Comparison of ENCODE assay signal across 1 cellular context in genomic region chr1:2206813-2207488, GRCh38.
TF ChIP-seq lines count a peak whose summit lies in the region.

No MANE protein-coding gene starts in this region.

TF ChIP-seq in K562, 482 proteins besides CTCF, POLR2A, EP300 and RAD21 (continued from another document):
- TF ChIP-seq GMEB1 (CRISPR knock-in tag; IDR thresholded peaks at IDR 0.05), result no peak
- TF ChIP-seq JUN (IDR thresholded peaks at IDR 0.05; ENCODE audit: borderline replicate concordance, low read depth, low read length), result no peak
- TF ChIP-seq JUN (CRISPR knock-in tag; IDR thresholded peaks at IDR 0.05; ENCODE audit: borderline replicate concordance), result no peak
- TF ChIP-seq MNT (conservative IDR thresholded peaks at IDR 0.05), result 0 out of 4 replicates have a peak, but pooled peaks of 1 of the 2 experiments have one; percentile 30
- TF ChIP-seq MAFF (IDR thresholded peaks at IDR 0.05; ENCODE audit: low read length), result no peak
- no peak for TF ChIP-seq ID3 (CRISPR knock-in tag; IDR thresholded peaks at IDR 0.05)
- TF ChIP-seq ID3 (tag; IDR thresholded peaks at IDR 0.05), result no peak
- 0 out of 2 replicates have a peak, but pooled peaks have one; percentile 19 for TF ChIP-seq ZNF263 (CRISPR knock-in tag; IDR thresholded peaks at IDR 0.05; ENCODE audit: borderline replicate concordance)
- 0 out of 2 replicates have a peak, but pooled peaks have one; percentile 56 for TF ChIP-seq KAT7 (CRISPR knock-in tag; IDR thresholded peaks at IDR 0.05; ENCODE audit: borderline replicate concordance)
- TF ChIP-seq RBM25 (IDR thresholded peaks at IDR 0.05; ENCODE audit: low read depth, low read length, severe bottlenecking), result no peak
- TF ChIP-seq ZKSCAN8 (CRISPR knock-in tag; IDR thresholded peaks at IDR 0.05), result no peak
- TF ChIP-seq AFF4 (CRISPR knock-in tag; IDR thresholded peaks at IDR 0.05), result no peak
- peak; percentile 77 for TF ChIP-seq ESRRA (IDR thresholded peaks at IDR 0.05; ENCODE audit: borderline replicate concordance, low read depth)
- TF ChIP-seq PHF8 (IDR thresholded peaks at IDR 0.05; ENCODE audit: borderline replicate concordance, low read length), result peak; percentile 30; the same call in 1 of the 2 replicates
- no peak for TF ChIP-seq BRD4 (IDR thresholded peaks at IDR 0.05)
- peak; percentile 14 for TF ChIP-seq HMGN3 (IDR thresholded peaks at IDR 0.05; ENCODE audit: borderline replicate concordance, extremely low read depth, insufficient read length, low read depth, low read length)
- peak in 1 of 2 experiments; percentile 48 for TF ChIP-seq E2F6 (IDR thresholded peaks at IDR 0.05; ENCODE audit: borderline replicate concordance in 1 of 2, extremely low read depth in 1 of 2, insufficient read depth in 1 of 2, insufficient read length in 1 of 2, low read depth in 1 of 2, low read length in 1 of 2, poor library complexity in 1 of 2, severe bottlenecking in 1 of 2)
- TF ChIP-seq U2AF1 (optimal IDR thresholded peaks at IDR 0.05; ENCODE audit: low read depth, low read length), result no peak
- TF ChIP-seq RBBP5 (IDR thresholded peaks at IDR 0.05; ENCODE audit: borderline replicate concordance, insufficient read depth, low read length, poor library complexity, severe bottlenecking), result peak; percentile 54
- TF ChIP-seq ZBTB7A (IDR thresholded peaks at IDR 0.05; ENCODE audit: borderline replicate concordance, control insufficient read depth, low read depth, low read length), result 0 out of 2 replicates have a peak, but pooled peaks have one; percentile 1
- TF ChIP-seq TEAD1 (CRISPR knock-in tag; IDR thresholded peaks at IDR 0.05), result 0 out of 4 replicates have a peak, but pooled peaks of 1 of the 2 experiments have one; percentile 4
- TF ChIP-seq PTTG1 (tag; IDR thresholded peaks at IDR 0.05; ENCODE audit: low read depth), result no peak
- no peak for TF ChIP-seq CXXC5 (CRISPR knock-in tag; IDR thresholded peaks at IDR 0.05)
- peak; percentile 46; the same call in 1 of the 2 replicates for TF ChIP-seq TFAP4 (CRISPR knock-in tag; IDR thresholded peaks at IDR 0.05; ENCODE audit: borderline replicate concordance)
- TF ChIP-seq ETV5 (CRISPR knock-in tag; IDR thresholded peaks at IDR 0.05; ENCODE audit: low read depth), result 0 out of 2 replicates have a peak, but pooled peaks have one; percentile 19
- TF ChIP-seq SMARCA4 (IDR thresholded peaks at IDR 0.05), result no peak
- TF ChIP-seq ZNF165 (CRISPR knock-in tag; IDR thresholded peaks at IDR 0.05; ENCODE audit: borderline replicate concordance), result no peak
- no peak for TF ChIP-seq ZNF224 (CRISPR knock-in tag; IDR thresholded peaks at IDR 0.05)
